Comparison of ENCODE assay signal across 9 cellular contexts in the genomic region with DNA sequence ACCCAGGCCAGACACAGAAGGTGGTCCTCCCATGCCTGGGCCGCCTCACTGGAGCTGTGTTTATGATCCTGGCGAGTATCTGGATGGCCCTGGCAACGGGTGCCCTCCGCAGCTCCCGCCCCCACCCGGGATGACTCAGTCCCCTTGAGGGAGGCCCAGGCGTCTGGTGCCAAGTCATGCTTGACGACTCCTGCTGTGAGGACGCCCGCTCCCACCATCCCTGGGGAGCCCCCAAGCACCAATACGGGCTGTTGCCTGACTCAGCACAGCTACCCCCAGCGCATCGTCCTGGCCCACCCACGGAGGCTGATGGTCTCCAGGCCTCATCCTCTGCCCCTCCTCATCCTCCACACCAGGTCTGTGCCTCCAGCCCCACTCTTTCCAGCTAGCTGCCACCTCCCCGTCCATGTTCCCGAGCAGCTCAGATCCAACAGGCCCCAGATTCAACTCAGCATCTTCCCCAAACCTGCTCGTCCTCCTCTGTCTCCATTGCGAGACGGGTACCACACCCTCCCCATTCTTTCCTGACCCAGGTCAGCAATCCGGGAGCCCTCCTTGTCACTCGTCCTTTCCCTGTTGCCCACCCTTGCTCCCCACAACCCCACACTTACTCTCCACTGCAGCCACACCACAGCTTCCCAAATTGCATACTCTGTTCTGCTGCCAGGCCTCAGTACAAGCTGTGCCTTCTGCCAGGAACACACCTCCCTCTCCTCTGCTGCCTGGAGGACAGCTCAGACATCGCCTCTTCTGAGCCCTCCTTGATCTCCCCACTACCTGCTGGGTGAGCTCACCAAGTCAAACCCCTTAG. TPM values are rescaled to one million over a fixed set of nuclear protein-coding genes. Genes with fewer than 3 reads are reported as not detected.
DNase-seq lines count a peak whose midpoint lies in the region; FAIRE-seq and TF ChIP-seq lines count a peak whose summit lies in the region.
"Had no signal": no experiment of that assay in that cellular context is flagged by ENCODE, and none has a peak within 500 bp of the region (broad histone marks: within the 10 kb centered on the region; RNA-seq: fewer than 3 reads in every experiment).

No MANE protein-coding gene starts in this region.

- peak overlapping the region in 46 of 59 donors; percentile 1 to 88 (median 70) for H3K4me3 ChIP-seq in dorsolateral prefrontal cortex

- peaks cover 49% of the 10 kb centered on the region for H3K4me1 Mint-ChIP-seq in activated naive CD4-positive, alpha-beta T cell treated with anti-CD3 and anti-CD28 coated beads, Interleukin-2, amount 50 U/mL, for 24 hours
- H3K4me1 Mint-ChIP-seq in activated naive CD4-positive, alpha-beta T cell treated with anti-CD3 and anti-CD28 coated beads, Interleukin-2, amount 10 ng/mL, durations not matched to agents 7 days and 5 days, result peaks cover 54% of the 10 kb centered on the region
- peaks cover 26% of the 10 kb centered on the region for H3K4me1 Mint-ChIP-seq in neural crest cell

- H3K27me3 Mint-ChIP-seq in activated naive CD4-positive, alpha-beta T cell treated with anti-CD3 and anti-CD28 coated beads, Interleukin-2, amount 50 U/mL, for 24 hours, result no peaks in the 10 kb centered on the region
- H3K27me3 Mint-ChIP-seq in activated naive CD4-positive, alpha-beta T cell treated with anti-CD3 and anti-CD28 coated beads, Interleukin-2, amount 10 ng/mL, durations not matched to agents 7 days and 5 days, result peaks cover 26% of the 10 kb centered on the region
- peaks cover 25% of the 10 kb centered on the region for H3K27me3 Mint-ChIP-seq in neural crest cell (ENCODE audit: low read depth)

- no peaks in the 10 kb centered on the region for H3K36me3 Mint-ChIP-seq in activated naive CD4-positive, alpha-beta T cell treated with anti-CD3 and anti-CD28 coated beads, Interleukin-2, amount 50 U/mL, for 24 hours
- no peaks in the 10 kb centered on the region for H3K36me3 Mint-ChIP-seq in activated naive CD4-positive, alpha-beta T cell treated with anti-CD3 and anti-CD28 coated beads, Interleukin-2, amount 10 ng/mL, durations not matched to agents 7 days and 5 days
- H3K36me3 Mint-ChIP-seq in neural crest cell (ENCODE audit: low read depth), result no peaks in the 10 kb centered on the region

- CTCF ChIA-PET in activated naive CD4-positive, alpha-beta T cell treated with anti-CD3 and anti-CD28 coated beads, Interleukin-2, amount 10 ng/mL, durations not matched to agents 7 days and 5 days (lab: Charles Lee), result interaction anchor here (1.2 kb wide), 1 partner anchor 24 kb away, joined by 3 read pairs; no protein-coding TSS in a partner anchor

- DNase-seq in activated naive CD4-positive, alpha-beta T cell treated with anti-CD3 and anti-CD28 coated beads, Interleukin-2, amount 10 ng/mL, durations not matched to agents 7 days and 5 days, result no peak
- DNase-seq in RCC 7860 (ENCODE audit: low spot score), result peak; percentile 95
- DNase-seq in dorsolateral prefrontal cortex, result peak in 9 of 10 donors; percentile 39 to 91 (median 73)
- DNase-seq in neural crest cell (ENCODE audit: low read depth, low spot score), result no peak
- DNase-seq in HuH-7.5 (ENCODE audit: low spot score), result no peak
- no peak for DNase-seq in superior temporal gyrus (ENCODE audit: extremely low spot score)
- no peak for DNase-seq in GM19240 (ENCODE audit: insufficient read length, low spot score)

- H3K4me3 Mint-ChIP-seq in activated naive CD4-positive, alpha-beta T cell treated with anti-CD3 and anti-CD28 coated beads, Interleukin-2, amount 50 U/mL, for 24 hours, result peak overlapping the region; percentile 73
- no peak overlapping the region for H3K4me3 Mint-ChIP-seq in activated naive CD4-positive, alpha-beta T cell treated with anti-CD3 and anti-CD28 coated beads, Interleukin-2, amount 10 ng/mL, durations not matched to agents 7 days and 5 days
- H3K4me3 Mint-ChIP-seq in neural crest cell, result peak overlapping the region; percentile 87

- H3K27ac Mint-ChIP-seq in activated naive CD4-positive, alpha-beta T cell treated with anti-CD3 and anti-CD28 coated beads, Interleukin-2, amount 50 U/mL, for 24 hours, result no peak overlapping the region
- no peak overlapping the region for H3K27ac Mint-ChIP-seq in activated naive CD4-positive, alpha-beta T cell treated with anti-CD3 and anti-CD28 coated beads, Interleukin-2, amount 10 ng/mL, durations not matched to agents 7 days and 5 days
- H3K27ac Mint-ChIP-seq in neural crest cell (ENCODE audit: unreplicated experiment), result peak overlapping the region; percentile 71
- H3K27ac Mint-ChIP-seq: stimulated activated naive CD8-positive, alpha-beta T cell treated with anti-CD3 and anti-CD28 coated beads, Interleukin-15, Interleukin-2, amounts not matched to agents 100 ng/mL and 50 ng/mL, for 24 hours had no signal

- TF ChIP-seq CTCF in dorsolateral prefrontal cortex (IDR thresholded peaks at IDR 0.05 in 54 of 56, conservative IDR thresholded peaks at IDR 0.05 in 2 of 56; ENCODE audit: low read depth in 1 of 56, partially characterized antibody in 56 of 56), result no peak
- TF ChIP-seq CTCF in neural crest cell (conservative IDR thresholded peaks at IDR 0.05), result no peak

- peak overlapping the region in 53 of 59 donors; percentile 1 to 92 (median 71) for H3K27ac ChIP-seq in dorsolateral prefrontal cortex

- H3K27me3 ChIP-seq in dorsolateral prefrontal cortex, result no peaks in the 10 kb centered on the region

- FAIRE-seq in RCC 7860 (lab: Jason Lieb, UNC), result peak; percentile 89

- H3K9me3 Mint-ChIP-seq in activated naive CD4-positive, alpha-beta T cell treated with anti-CD3 and anti-CD28 coated beads, Interleukin-2, amount 50 U/mL, for 24 hours, result no peaks in the 10 kb centered on the region
- H3K9me3 Mint-ChIP-seq in activated naive CD4-positive, alpha-beta T cell treated with anti-CD3 and anti-CD28 coated beads, Interleukin-2, amount 10 ng/mL, durations not matched to agents 7 days and 5 days, result no peaks in the 10 kb centered on the region
- H3K9me3 Mint-ChIP-seq in neural crest cell, result no peaks in the 10 kb centered on the region
- H3K9me3 Mint-ChIP-seq: stimulated activated naive CD8-positive, alpha-beta T cell treated with anti-CD3 and anti-CD28 coated beads, Interleukin-15, Interleukin-2, amounts not matched to agents 100 ng/mL and 50 ng/mL, for 24 hours had no signal

- intact Hi-C loops in dorsolateral prefrontal cortex (cut with DNase I), result no loop called here

RNA-seq across cellular contexts. Expression of a gene that starts 2.6 kb away (rescaled TPM):
- total RNA-seq in dorsolateral prefrontal cortex, result 100 to 1,000 TPM in 89 of 120 experiments, 10 to 100 TPM in 31; 35.4 to 172 (median 118) TPM
- 4.0 and 4.5 TPM in 2 replicates for total RNA-seq in neural crest cell

RNA-seq across cellular contexts. Expression of a gene that starts 26.0 kb away (rescaled TPM):
- total RNA-seq in dorsolateral prefrontal cortex (1 to 10 TPM in 30 of 120 experiments, under 1 TPM in 86, not detected in 4; 0.15 to 2.8 (median 0.69) TPM), neural crest cell (not detected in 2 replicates)

RNA-seq across cellular contexts. Expression of a gene that starts 44.2 kb away (rescaled TPM):
- total RNA-seq in dorsolateral prefrontal cortex (10 to 100 TPM; 27.5 to 72.2 (median 39.5) TPM), neural crest cell (61.5 and 65.6 TPM in 2 replicates)

Comparison
In these comparisons a context has a peak if more than half of its experiments do, and no peak if none do; other contexts are left out.
1. DNase-seq: peak in RCC 7860 (single experiment) and dorsolateral prefrontal cortex (9 of 10); none in activated naive CD4-positive, alpha-beta T cell treated with anti-CD3 and anti-CD28 coated beads, Interleukin-2, amount 10 ng/mL, durations not matched to agents 7 days and 5 days (single experiment), neural crest cell (single experiment), HuH-7.5 (single experiment), superior temporal gyrus (single experiment) and GM19240 (single experiment).